In the genomic region with DNA sequence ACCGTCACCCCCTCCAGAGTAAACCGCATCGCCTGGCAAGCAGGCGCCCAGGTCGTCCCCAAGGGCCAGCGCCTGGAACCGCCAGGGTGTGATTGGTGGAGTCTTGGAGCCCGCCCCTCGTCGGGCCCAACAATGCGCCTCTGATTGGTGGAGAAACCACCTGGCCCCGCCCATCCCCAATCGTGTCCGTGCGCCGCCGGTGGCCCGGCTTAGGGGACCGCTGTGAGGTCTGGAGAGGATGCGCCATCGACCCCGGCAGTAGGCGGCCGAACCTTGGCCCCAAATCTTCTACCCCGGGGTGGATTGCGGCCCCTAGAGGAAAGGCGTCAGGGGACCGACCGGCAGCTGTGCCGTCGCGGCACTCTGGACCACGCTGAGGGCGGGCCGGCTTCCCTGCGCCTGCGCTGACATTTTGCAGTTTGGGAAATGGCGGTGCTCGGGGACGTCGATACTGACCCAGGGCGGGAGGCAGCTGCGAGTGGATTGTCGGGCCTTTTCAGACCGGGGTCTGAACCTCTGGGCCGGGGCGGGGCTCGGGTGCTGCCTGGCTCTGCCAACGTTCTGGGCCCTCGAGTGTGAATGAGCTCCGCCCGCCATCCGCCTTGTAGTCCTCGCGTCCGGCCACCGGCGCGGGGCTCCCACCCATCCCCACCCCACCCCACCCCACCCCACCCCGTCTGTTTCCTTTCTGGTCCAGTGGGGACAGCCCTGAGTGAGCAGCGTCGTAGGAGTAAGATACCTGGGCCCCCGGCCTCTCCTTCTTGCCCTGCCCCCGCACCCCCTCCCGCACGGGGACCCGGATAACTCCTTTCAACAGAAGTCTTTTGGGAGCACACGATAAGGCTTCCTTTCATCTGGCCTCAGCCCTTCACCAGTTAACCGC, we compare ENCODE assay signal across 1 cellular context.
TF ChIP-seq lines count a peak whose summit lies in the region.

No MANE protein-coding gene starts in this region.

TF ChIP-seq in K562, 482 proteins besides CTCF, POLR2A, EP300 and RAD21 (continued from another document and continues in another):
- TF ChIP-seq CEBPB (tag; IDR thresholded peaks at IDR 0.05) (no peak), CREB3L1 (IDR thresholded peaks at IDR 0.05; ENCODE audit: borderline replicate concordance, low read depth) (peak; percentile 56; the same call in 1 of the 2 replicates), CCNT2 (IDR thresholded peaks at IDR 0.05; ENCODE audit: borderline replicate concordance, extremely low read depth, insufficient read length, low read depth, low read length) (peak; percentile 58), E2F8 (IDR thresholded peaks at IDR 0.05; ENCODE audit: low read depth, partially characterized antibody) (no peak), FOSL1 (tag; conservative IDR thresholded peaks at IDR 0.05) (no peak), THRAP3 (IDR thresholded peaks at IDR 0.05; ENCODE audit: borderline replicate concordance) (no peak), TEAD2 (tag; IDR thresholded peaks at IDR 0.05) (no peak), BCOR (IDR thresholded peaks at IDR 0.05) (0 out of 2 replicates have a peak, but pooled peaks have one; percentile 15), ZBTB2 (IDR thresholded peaks at IDR 0.05) (peak; percentile 75), CEBPG (CRISPR knock-in tag; IDR thresholded peaks at IDR 0.05) (peak; percentile 29; the same call in 1 of the 2 replicates), CEBPG (tag; conservative IDR thresholded peaks at IDR 0.05 in 1 of 2, IDR thresholded peaks at IDR 0.05 in 1 of 2) (no peak), HEY1 (CRISPR knock-in tag; IDR thresholded peaks at IDR 0.05; ENCODE audit: borderline replicate concordance) (no peak), PCBP1 (IDR thresholded peaks at IDR 0.05; ENCODE audit: low read depth, low read length, poor library complexity, severe bottlenecking) (peak; percentile 98), U2AF2 (optimal IDR thresholded peaks at IDR 0.05; ENCODE audit: low read depth, low read length) (no peak), TEAD4 (IDR thresholded peaks at IDR 0.05; ENCODE audit: low read length) (peak; percentile 86), TEAD4 (CRISPR knock-in tag; IDR thresholded peaks at IDR 0.05; ENCODE audit: borderline replicate concordance) (no peak), E2F4 (CRISPR knock-in tag; IDR thresholded peaks at IDR 0.05; ENCODE audit: low read depth) (0 out of 2 replicates have a peak, but pooled peaks have one; percentile 14), ZBTB33 (CRISPR knock-in tag; IDR thresholded peaks at IDR 0.05) (peak; percentile 18; the same call in 1 of the 2 replicates), ZNF778 (CRISPR knock-in tag; IDR thresholded peaks at IDR 0.05) (no peak), E2F5 (CRISPR knock-in tag; IDR thresholded peaks at IDR 0.05) (0 out of 2 replicates have a peak, but pooled peaks have one; percentile 67)
- TF ChIP-seq, protein P1, sequence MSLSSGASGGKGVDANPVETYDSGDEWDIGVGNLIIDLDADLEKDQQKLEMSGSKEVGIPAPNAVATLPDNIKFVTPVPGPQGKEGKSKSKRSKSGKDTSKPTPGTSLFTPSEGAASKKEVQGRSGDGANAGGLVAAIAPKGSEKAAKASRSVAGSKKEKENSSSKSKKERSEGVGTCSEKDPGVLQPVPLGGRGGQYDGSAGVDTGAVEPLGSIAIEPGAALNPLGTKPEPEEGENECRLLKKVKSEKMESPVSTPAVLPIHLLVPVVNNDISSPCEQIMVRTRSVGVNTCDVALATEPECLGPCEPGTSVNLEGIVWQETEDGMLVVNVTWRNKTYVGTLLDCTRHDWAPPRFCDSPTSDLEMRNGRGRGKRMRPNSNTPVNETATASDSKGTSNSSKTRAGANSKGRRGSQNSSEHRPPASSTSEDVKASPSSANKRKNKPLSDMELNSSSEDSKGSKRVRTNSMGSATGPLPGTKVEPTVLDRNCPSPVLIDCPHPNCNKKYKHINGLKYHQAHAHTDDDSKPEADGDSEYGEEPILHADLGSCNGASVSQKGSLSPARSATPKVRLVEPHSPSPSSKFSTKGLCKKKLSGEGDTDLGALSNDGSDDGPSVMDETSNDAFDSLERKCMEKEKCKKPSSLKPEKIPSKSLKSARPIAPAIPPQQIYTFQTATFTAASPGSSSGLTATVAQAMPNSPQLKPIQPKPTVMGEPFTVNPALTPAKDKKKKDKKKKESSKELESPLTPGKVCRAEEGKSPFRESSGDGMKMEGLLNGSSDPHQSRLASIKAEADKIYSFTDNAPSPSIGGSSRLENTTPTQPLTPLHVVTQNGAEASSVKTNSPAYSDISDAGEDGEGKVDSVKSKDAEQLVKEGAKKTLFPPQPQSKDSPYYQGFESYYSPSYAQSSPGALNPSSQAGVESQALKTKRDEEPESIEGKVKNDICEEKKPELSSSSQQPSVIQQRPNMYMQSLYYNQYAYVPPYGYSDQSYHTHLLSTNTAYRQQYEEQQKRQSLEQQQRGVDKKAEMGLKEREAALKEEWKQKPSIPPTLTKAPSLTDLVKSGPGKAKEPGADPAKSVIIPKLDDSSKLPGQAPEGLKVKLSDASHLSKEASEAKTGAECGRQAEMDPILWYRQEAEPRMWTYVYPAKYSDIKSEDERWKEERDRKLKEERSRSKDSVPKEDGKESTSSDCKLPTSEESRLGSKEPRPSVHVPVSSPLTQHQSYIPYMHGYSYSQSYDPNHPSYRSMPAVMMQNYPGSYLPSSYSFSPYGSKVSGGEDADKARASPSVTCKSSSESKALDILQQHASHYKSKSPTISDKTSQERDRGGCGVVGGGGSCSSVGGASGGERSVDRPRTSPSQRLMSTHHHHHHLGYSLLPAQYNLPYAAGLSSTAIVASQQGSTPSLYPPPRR (CRISPR knock-in tag; IDR thresholded peaks at IDR 0.05; ENCODE audit: borderline replicate concordance) = no peak
- TF ChIP-seq, protein P2, sequence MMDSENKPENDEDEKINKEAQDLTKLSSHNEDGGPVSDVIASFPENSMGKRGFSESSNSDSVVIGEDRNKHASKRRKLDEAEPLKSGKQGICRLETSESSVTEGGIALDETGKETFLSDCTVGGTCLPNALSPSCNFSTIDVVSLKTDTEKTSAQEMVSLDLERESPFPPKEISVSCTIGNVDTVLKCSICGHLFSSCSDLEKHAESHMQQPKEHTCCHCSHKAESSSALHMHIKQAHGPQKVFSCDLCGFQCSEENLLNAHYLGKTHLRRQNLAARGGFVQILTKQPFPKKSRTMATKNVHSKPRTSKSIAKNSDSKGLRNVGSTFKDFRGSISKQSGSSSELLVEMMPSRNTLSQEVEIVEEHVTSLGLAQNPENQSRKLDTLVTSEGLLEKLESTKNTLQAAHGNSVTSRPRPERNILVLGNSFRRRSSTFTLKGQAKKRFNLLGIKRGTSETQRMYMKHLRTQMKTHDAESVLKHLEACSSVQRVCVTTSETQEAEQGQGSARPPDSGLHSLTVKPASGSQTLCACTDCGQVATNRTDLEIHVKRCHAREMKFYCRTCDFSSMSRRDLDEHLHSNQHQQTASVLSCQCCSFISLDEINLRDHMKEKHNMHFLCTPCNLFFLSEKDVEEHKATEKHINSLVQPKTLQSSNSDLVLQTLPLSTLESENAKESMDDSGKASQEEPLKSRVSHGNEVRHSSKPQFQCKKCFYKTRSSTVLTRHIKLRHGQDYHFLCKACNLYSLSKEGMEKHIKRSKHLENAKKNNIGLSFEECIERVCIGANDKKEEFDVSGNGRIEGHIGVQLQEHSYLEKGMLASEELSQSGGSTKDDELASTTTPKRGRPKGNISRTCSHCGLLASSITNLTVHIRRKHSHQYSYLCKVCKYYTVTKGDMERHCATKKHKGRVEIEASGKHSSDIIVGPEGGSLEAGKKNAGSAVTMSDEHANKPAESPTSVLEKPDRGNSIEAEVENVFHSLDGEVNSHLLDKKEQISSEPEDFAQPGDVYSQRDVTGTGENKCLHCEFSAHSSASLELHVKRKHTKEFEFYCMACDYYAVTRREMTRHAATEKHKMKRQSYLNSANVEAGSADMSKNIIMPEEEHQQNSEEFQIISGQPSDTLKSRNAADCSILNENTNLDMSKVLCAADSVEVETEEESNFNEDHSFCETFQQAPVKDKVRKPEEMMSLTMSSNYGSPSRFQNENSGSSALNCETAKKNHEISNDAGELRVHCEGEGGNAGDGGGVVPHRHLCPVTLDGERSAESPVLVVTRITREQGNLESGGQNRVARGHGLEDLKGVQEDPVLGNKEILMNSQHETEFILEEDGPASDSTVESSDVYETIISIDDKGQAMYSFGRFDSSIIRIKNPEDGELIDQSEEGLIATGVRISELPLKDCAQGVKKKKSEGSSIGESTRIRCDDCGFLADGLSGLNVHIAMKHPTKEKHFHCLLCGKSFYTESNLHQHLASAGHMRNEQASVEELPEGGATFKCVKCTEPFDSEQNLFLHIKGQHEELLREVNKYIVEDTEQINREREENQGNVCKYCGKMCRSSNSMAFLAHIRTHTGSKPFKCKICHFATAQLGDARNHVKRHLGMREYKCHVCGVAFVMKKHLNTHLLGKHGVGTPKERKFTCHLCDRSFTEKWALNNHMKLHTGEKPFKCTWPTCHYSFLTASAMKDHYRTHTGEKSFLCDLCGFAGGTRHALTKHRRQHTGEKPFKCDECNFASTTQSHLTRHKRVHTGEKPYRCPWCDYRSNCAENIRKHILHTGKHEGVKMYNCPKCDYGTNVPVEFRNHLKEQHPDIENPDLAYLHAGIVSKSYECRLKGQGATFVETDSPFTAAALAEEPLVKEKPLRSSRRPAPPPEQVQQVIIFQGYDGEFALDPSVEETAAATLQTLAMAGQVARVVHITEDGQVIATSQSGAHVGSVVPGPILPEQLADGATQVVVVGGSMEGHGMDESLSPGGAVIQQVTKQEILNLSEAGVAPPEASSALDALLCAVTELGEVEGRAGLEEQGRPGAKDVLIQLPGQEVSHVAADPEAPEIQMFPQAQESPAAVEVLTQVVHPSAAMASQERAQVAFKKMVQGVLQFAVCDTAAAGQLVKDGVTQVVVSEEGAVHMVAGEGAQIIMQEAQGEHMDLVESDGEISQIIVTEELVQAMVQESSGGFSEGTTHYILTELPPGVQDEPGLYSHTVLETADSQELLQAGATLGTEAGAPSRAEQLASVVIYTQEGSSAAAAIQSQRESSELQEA (IDR thresholded peaks at IDR 0.05; ENCODE audit: low read depth) = no peak
